In genomic region chr7:120394595-120394994, GRCh38 we compare ENCODE assay signal across 18 cellular contexts.
A peak's percentile ranks its signal among the peaks of the same experiment; 100 is the strongest.
DNase-seq lines count a peak whose midpoint lies in the region; ATAC-seq, FAIRE-seq and TF ChIP-seq lines count a peak whose summit lies in the region.
"Had no signal": no experiment of that assay in that cellular context is flagged by ENCODE, and none has a peak within 500 bp of the region (broad histone marks: within the 10 kb centered on the region; RNA-seq: fewer than 3 reads in every experiment).

No MANE protein-coding gene starts in this region.

- H3K27ac Mint-ChIP-seq in T-helper 2 cell treated with Interferon-gamma antibody and Interleukin-4, amounts not matched to agents 5 μg/mL and 100 μg/mL, for 36 hours: no peak overlapping the region
- H3K27ac Mint-ChIP-seq: activated CD4-positive, alpha-beta memory T cell treated with anti-CD3 and anti-CD28 coated beads for 36 hours; activated T-helper 2 cell treated with anti-CD3 and anti-CD28 coated beads, Interferon-gamma antibody, Interleukin-2, Interleukin-4, amounts not matched to agents 10 μg/mL and 5 μg/mL and 100 μg/mL, durations not matched to agents 14 hours and 24 hours and 36 hours; dendritic cell treated with granulocyte-macrophage colony-stimulating factor and Interleukin-4, amounts not matched to agents 40 ng/mL and 50 ng/mL, for 4 days had no signal

- peak; percentile 54 for FAIRE-seq in GM12891 (lab: Jason Lieb, UNC)

- H3K4me1 ChIP-seq in BE2C: no peaks in the 10 kb centered on the region
- H3K4me1 ChIP-seq: ascending aorta, prostate gland, testis had no signal

- TF ChIP-seq POLR2A in GM12891 (IDR thresholded peaks at IDR 0.05; ENCODE audit: low read depth, low read length): no peak

- H3K27ac ChIP-seq in substantia nigra (ENCODE audit: low read depth, low read length, poor library complexity, severe bottlenecking): no peak overlapping the region
- H3K27ac ChIP-seq: ascending aorta, prostate gland, testis had no signal

- no peaks in the 10 kb centered on the region for H3K4me1 Mint-ChIP-seq in T-helper 2 cell treated with Interferon-gamma antibody and Interleukin-4, amounts not matched to agents 5 μg/mL and 100 μg/mL, for 36 hours (ENCODE audit: low read depth)

- no peaks in the 10 kb centered on the region for H3K27me3 ChIP-seq in BE2C
- H3K27me3 ChIP-seq: ascending aorta, testis had no signal

- H3K4me3 ChIP-seq in BE2C (ENCODE audit: low read depth, low read length): no peak overlapping the region
- H3K4me3 ChIP-seq: ascending aorta, prostate gland, testis had no signal

- no peak for DNase-seq in GM12891 (ENCODE audit: insufficient read length, low spot score)
- no peak for DNase-seq in substantia nigra (lab: John Stamatoyannopoulos, UW)
- no peak for DNase-seq in BE2C
- no peak for DNase-seq in central memory CD4-positive, alpha-beta T cell
- no peak for DNase-seq in T-helper 2 cell treated with Interferon-gamma antibody and Interleukin-4, amounts not matched to agents 5 μg/mL and 100 μg/mL, for 36 hours (ENCODE audit: low spot score)
- DNase-seq: activated CD4-positive, alpha-beta memory T cell treated with anti-CD3 and anti-CD28 coated beads for 36 hours; hypothalamus; left colon; NCI-H187; NCI-H82; testis had no signal

- no peaks in the 10 kb centered on the region for H3K36me3 ChIP-seq in BE2C
- H3K36me3 ChIP-seq: ascending aorta, prostate gland had no signal

- no peaks in the 10 kb centered on the region for H3K36me3 Mint-ChIP-seq in T-helper 2 cell treated with Interferon-gamma antibody and Interleukin-4, amounts not matched to agents 5 μg/mL and 100 μg/mL, for 36 hours (ENCODE audit: low read depth)
- H3K36me3 Mint-ChIP-seq: activated CD4-positive, alpha-beta memory T cell treated with anti-CD3 and anti-CD28 coated beads for 36 hours had no signal

- no peak overlapping the region for H3K4me3 Mint-ChIP-seq in T-helper 2 cell treated with Interferon-gamma antibody and Interleukin-4, amounts not matched to agents 5 μg/mL and 100 μg/mL, for 36 hours
- H3K4me3 Mint-ChIP-seq: activated CD4-positive, alpha-beta memory T cell treated with anti-CD3 and anti-CD28 coated beads for 36 hours; dendritic cell treated with granulocyte-macrophage colony-stimulating factor and Interleukin-4, amounts not matched to agents 40 ng/mL and 50 ng/mL, for 4 days had no signal

- no peaks in the 10 kb centered on the region for H3K9me3 ChIP-seq in BE2C
- H3K9me3 ChIP-seq: ascending aorta, prostate gland, testis had no signal

- ATAC-seq in GM19351 (IDR thresholded peaks at IDR 0.05; ENCODE audit: unreplicated experiment) (peak; percentile 39), HG02610 (IDR thresholded peaks at IDR 0.05; ENCODE audit: unreplicated experiment) (peak; percentile 50), HG03354 (IDR thresholded peaks at IDR 0.05; ENCODE audit: poor library complexity, severe bottlenecking, unreplicated experiment) (peak; percentile 37)
- ATAC-seq: left colon had no signal

- no peaks in the 10 kb centered on the region for H3K27me3 Mint-ChIP-seq in T-helper 2 cell treated with Interferon-gamma antibody and Interleukin-4, amounts not matched to agents 5 μg/mL and 100 μg/mL, for 36 hours (ENCODE audit: low read depth)
- H3K27me3 Mint-ChIP-seq: activated CD4-positive, alpha-beta memory T cell treated with anti-CD3 and anti-CD28 coated beads for 36 hours; dendritic cell treated with granulocyte-macrophage colony-stimulating factor and Interleukin-4, amounts not matched to agents 40 ng/mL and 50 ng/mL, for 4 days had no signal

- TF ChIP-seq CTCF in BE2C (IDR thresholded peaks at IDR 0.05; ENCODE audit: low read depth, low read length): no peak

- H3K9me3 Mint-ChIP-seq in T-helper 2 cell treated with Interferon-gamma antibody and Interleukin-4, amounts not matched to agents 5 μg/mL and 100 μg/mL, for 36 hours: no peaks in the 10 kb centered on the region
- H3K9me3 Mint-ChIP-seq: dendritic cell treated with granulocyte-macrophage colony-stimulating factor and Interleukin-4, amounts not matched to agents 40 ng/mL and 50 ng/mL, for 4 days had no signal

TF ChIP-seq in GM12891, 5 proteins besides CTCF, POLR2A, EP300 and RAD21:
- no peak for TF ChIP-seq PAX5 (IDR thresholded peaks at IDR 0.05; ENCODE audit: insufficient read depth, low read length, severe bottlenecking)
- TF ChIP-seq TAF1 (IDR thresholded peaks at IDR 0.05; ENCODE audit: low read depth, low read length): no peak
- no peak for TF ChIP-seq POLR2AphosphoS5 (IDR thresholded peaks at IDR 0.05; ENCODE audit: low read depth, low read length)
- no peak for TF ChIP-seq POU2F2 (IDR thresholded peaks at IDR 0.05; ENCODE audit: low read depth, low read length)
- no peak for TF ChIP-seq SPI1 (IDR thresholded peaks at IDR 0.05; ENCODE audit: low read depth, low read length)
